Comparison of ENCODE assay signal across 18 cellular contexts in genomic region chr10:7345717-7346116, GRCh38.
"Had no signal": no experiment of that assay in that cellular context is flagged by ENCODE, and none has a peak within 500 bp of the region (broad histone marks: within the 10 kb centered on the region; RNA-seq: fewer than 3 reads in every experiment).

No MANE protein-coding gene starts in this region.

- H3K36me3 ChIP-seq: WERI-Rb-1 had no signal

- H3K4me1 ChIP-seq: testis had no signal

- DNase-seq: activated CD4-positive, alpha-beta T cell treated with anti-CD3 and anti-CD28 coated beads, Interleukin-2, amount 10 ng/mL, durations not matched to agents 7 days and 5 days; activated CD4-positive, CD25-positive, alpha-beta regulatory T cell treated with anti-CD3 and anti-CD28 coated beads, Interleukin-2, amount 50 U/mL, for 72 hours; activated CD8-positive, alpha-beta T cell treated with anti-CD3 and anti-CD28 coated beads for 36 hours; immature natural killer cell; mesendoderm; mucosa of descending colon; nucleus accumbens; stimulated activated CD4-positive, alpha-beta T cell treated with anti-CD3 and anti-CD28 coated beads, Interleukin-2, amount 100 ng/mL, for 48 hours; stimulated activated CD8-positive, alpha-beta memory T cell treated with anti-CD3 and anti-CD28 coated beads, Interleukin-4, amount 100 ng/mL, for 48 hours; stimulated activated naive CD4-positive, alpha-beta T cell; T-cell; testis; WERI-Rb-1 had no signal

- H3K4me2 ChIP-seq: hepatocyte had no signal

- H3K4me3 ChIP-seq: coronary artery, hepatocyte, mucosa of descending colon, testis had no signal

- H3K27ac ChIP-seq: coronary artery, epithelial cell of prostate, hepatocyte, testis, WERI-Rb-1 had no signal

- ATAC-seq: activated CD8-positive, alpha-beta T cell treated with anti-CD3 and anti-CD28 coated beads for 36 hours; activated T-helper 17 cell treated with anti-CD3 and anti-CD28 coated beads, Interleukin-2, amount 50 U/mL, for 72 hours; mucosa of descending colon; T-cell had no signal

- FAIRE-seq: astrocyte had no signal

- H3K27me3 ChIP-seq: hepatocyte, testis had no signal

- H3K79me2 ChIP-seq: hepatocyte had no signal

- H3K9me3 ChIP-seq: mucosa of descending colon, testis had no signal

- H2AFZ ChIP-seq: hepatocyte had no signal
